In genomic region chr10:10605551-10606081, GRCh38 we compare ENCODE assay signal across 12 cellular contexts.
DNase-seq lines count a peak whose midpoint lies in the region; ATAC-seq and TF ChIP-seq lines count a peak whose summit lies in the region.
"Had no signal": no experiment of that assay in that cellular context is flagged by ENCODE, and none has a peak within 500 bp of the region (broad histone marks: within the 10 kb centered on the region; RNA-seq: fewer than 3 reads in every experiment).

No MANE protein-coding gene starts in this region.

- no peaks in the 10 kb centered on the region for H4K20me1 ChIP-seq in GM23248 (ENCODE audit: insufficient read depth)

- peak overlapping the region; percentile 26 for H3K4me3 ChIP-seq in GM23248
- no peak overlapping the region for H3K4me3 ChIP-seq in heart right ventricle
- H3K4me3 ChIP-seq in skeletal muscle satellite cell (ENCODE audit: low read length): no peak overlapping the region
- H3K4me3 ChIP-seq: cardiac muscle cell had no signal

- H3K27me3 ChIP-seq in GM23248 (replicated peaks; ENCODE audit: insufficient read depth): no peaks in the 10 kb centered on the region
- no peaks in the 10 kb centered on the region for H3K27me3 ChIP-seq in heart right ventricle
- no peaks in the 10 kb centered on the region for H3K27me3 ChIP-seq in skeletal muscle satellite cell (ENCODE audit: control insufficient read depth, insufficient read depth, low read length)
- H3K27me3 ChIP-seq: cardiac muscle cell had no signal

- H3K9me3 ChIP-seq in GM23248 (ENCODE audit: low read depth): no peaks in the 10 kb centered on the region
- no peaks in the 10 kb centered on the region for H3K9me3 ChIP-seq in heart right ventricle
- no peaks in the 10 kb centered on the region for H3K9me3 ChIP-seq in skeletal muscle satellite cell (replicated peaks; ENCODE audit: low read length)

- H3K36me3 ChIP-seq in GM23248 (ENCODE audit: low read depth) (no peaks in the 10 kb centered on the region), heart right ventricle (no peaks in the 10 kb centered on the region), skeletal muscle satellite cell (ENCODE audit: insufficient read depth, low read length) (no peaks in the 10 kb centered on the region)
- H3K36me3 ChIP-seq: cardiac muscle cell had no signal

- peak in 7 of 8 donors; percentile 53 to 92 (median 66) for ATAC-seq in heart right ventricle
- ATAC-seq in GM21367 (IDR thresholded peaks at IDR 0.05; ENCODE audit: unreplicated experiment): no peak
- ATAC-seq: naive thymus-derived CD8-positive, alpha-beta T cell had no signal

- no peaks in the 10 kb centered on the region for H3K4me1 Mint-ChIP-seq in activated naive CD8-positive, alpha-beta T cell treated with anti-CD3 and anti-CD28 coated beads for 36 hours
- H3K4me1 Mint-ChIP-seq: naive thymus-derived CD8-positive, alpha-beta T cell had no signal

- H3K4me2 ChIP-seq in GM23248 (ENCODE audit: unreplicated experiment) (peak overlapping the region; percentile 38), skeletal muscle satellite cell (ENCODE audit: low read length) (peak overlapping the region; percentile 53)

- H2AFZ ChIP-seq in GM23248: peak overlapping the region; percentile 64

- no peak overlapping the region for H3K27ac Mint-ChIP-seq in activated naive CD8-positive, alpha-beta T cell treated with anti-CD3 and anti-CD28 coated beads for 36 hours
- H3K27ac Mint-ChIP-seq: naive thymus-derived CD8-positive, alpha-beta T cell had no signal

- WGBS in GM23248 (ENCODE audit: low coverage in 1 of 2, low lambda C conversion rate in 2 of 2, missing lambda C conversion rate in 2 of 2), 2 experiments: 3 to 4% methylated on average over 9 of the region's 9 CpGs
- WGBS in heart right ventricle, 2 donors: 68 to 75% methylated on average over 9 of the region's 9 CpGs

- no peak for TF ChIP-seq CTCF in heart right ventricle (IDR thresholded peaks at IDR 0.05)

- H3K4me1 ChIP-seq in GM23248 (ENCODE audit: insufficient read depth) (peaks cover 12% of the 10 kb centered on the region), heart right ventricle (no peaks in the 10 kb centered on the region), skeletal muscle satellite cell (ENCODE audit: control insufficient read depth, insufficient read depth, low read length) (peaks cover 22% of the 10 kb centered on the region)

- peaks cover 13% of the 10 kb centered on the region for H3K27me3 Mint-ChIP-seq in activated naive CD8-positive, alpha-beta T cell treated with anti-CD3 and anti-CD28 coated beads for 36 hours

- no peaks in the 10 kb centered on the region for H3K36me3 Mint-ChIP-seq in activated naive CD8-positive, alpha-beta T cell treated with anti-CD3 and anti-CD28 coated beads for 36 hours
- H3K36me3 Mint-ChIP-seq: naive thymus-derived CD8-positive, alpha-beta T cell had no signal

- no peak overlapping the region for H3K4me3 Mint-ChIP-seq in activated naive CD8-positive, alpha-beta T cell treated with anti-CD3 and anti-CD28 coated beads for 36 hours
- H3K4me3 Mint-ChIP-seq: naive thymus-derived CD8-positive, alpha-beta T cell had no signal

- H3K9ac ChIP-seq in GM23248 (peak overlapping the region; percentile 61), skeletal muscle satellite cell (ENCODE audit: low read depth, low read length) (peak overlapping the region; percentile 74)

- H3K9me3 Mint-ChIP-seq in activated naive CD8-positive, alpha-beta T cell treated with anti-CD3 and anti-CD28 coated beads for 36 hours: peaks cover 3% of the 10 kb centered on the region

- H3K27ac ChIP-seq in GM23248 (peak overlapping the region; percentile 87), heart right ventricle (peak overlapping the region in 3 of 10 donors; percentile 16 to 30 (median 17))
- H3K27ac ChIP-seq: cardiac muscle cell had no signal

- in situ Hi-C loops in GM23248 (cut with MboI): no loop called here

- H3K9me2 ChIP-seq in GM23248 (ENCODE audit: insufficient read depth): no peaks in the 10 kb centered on the region

- H3F3A ChIP-seq in GM23248 (ENCODE audit: insufficient read depth): peaks cover 18% of the 10 kb centered on the region

- H3K79me2 ChIP-seq in GM23248 (ENCODE audit: insufficient read depth): no peaks in the 10 kb centered on the region

- peak; percentile 96 for DNase-seq in GM23248
- DNase-seq in amniotic epithelial cell (ENCODE audit: low read depth): peak; percentile 75
- DNase-seq in heart right ventricle: no peak
- DNase-seq in activated naive CD8-positive, alpha-beta T cell treated with anti-CD3 and anti-CD28 coated beads for 36 hours: no peak
- DNase-seq in SW480 (ENCODE audit: low spot score): no peak
- no peak for DNase-seq in hepatic stellate cell (ENCODE audit: low spot score)
- DNase-seq: activated CD8-positive, alpha-beta memory T cell treated with anti-CD3 and anti-CD28 coated beads, Interleukin-2, amount 50 U/mL, for 4 hours; naive thymus-derived CD8-positive, alpha-beta T cell; stimulated activated CD4-positive, alpha-beta T cell treated with anti-CD3 and anti-CD28 coated beads, Interleukin-4, amount 100 ng/mL, for 24 hours had no signal

- intact Hi-C loops in heart right ventricle (cut with DNase I): no loop called here

Comparison
In these comparisons a context has a peak if more than half of its experiments do, and no peak if none do; other contexts are left out.
1. DNase-seq: peak in GM23248 (single experiment) and amniotic epithelial cell (single experiment); none in heart right ventricle (0 of 2), activated naive CD8-positive, alpha-beta T cell treated with anti-CD3 and anti-CD28 coated beads for 36 hours (single experiment), SW480 (single experiment) and hepatic stellate cell (single experiment).